1 cellular context compared by ENCODE assay signal in the genomic region with DNA sequence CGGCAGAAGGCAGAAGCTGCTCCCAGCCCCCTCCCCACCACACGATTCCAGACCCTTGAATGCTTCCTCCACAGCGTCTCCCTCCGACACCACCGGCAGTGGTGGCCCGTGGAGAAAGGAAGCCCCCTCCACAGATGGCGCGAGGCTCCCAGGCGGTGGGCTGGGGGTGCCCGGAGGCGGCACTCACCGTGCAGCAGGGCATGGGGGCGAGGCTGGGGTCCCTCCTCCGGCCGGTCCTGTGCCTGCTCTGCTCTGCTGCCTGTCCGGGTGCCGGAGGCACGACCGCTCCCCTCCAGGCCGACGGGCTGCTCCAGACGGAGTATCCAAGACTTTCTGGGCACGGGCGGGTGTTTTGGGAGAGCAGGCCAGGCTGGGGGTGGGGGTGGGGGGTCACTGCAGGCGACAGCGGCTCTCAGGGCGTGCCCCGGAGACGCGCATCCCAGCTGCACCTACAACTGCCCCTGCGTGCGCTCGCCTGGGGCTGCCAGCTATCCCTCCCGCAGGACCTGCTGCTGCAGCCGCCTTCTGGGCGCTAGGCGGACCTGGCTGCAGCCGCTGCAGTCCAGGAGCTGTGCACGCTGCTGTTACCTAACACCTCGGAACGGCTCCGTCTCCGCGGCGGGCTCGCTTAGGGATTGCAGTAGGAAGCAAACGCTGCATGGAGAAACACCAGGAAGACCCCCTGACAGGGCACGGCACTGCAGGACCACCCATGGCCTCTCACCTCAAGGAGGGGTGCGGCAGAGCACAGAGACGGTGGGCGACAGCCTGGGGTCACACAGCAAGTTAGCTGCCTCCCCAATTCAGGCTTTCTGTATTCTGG.
TF ChIP-seq lines count a peak whose summit lies in the region.

No MANE protein-coding gene starts in this region.

TF ChIP-seq in GM23338, 12 proteins besides CTCF, POLR2A, EP300 and RAD21 (continued from another document):
- TF ChIP-seq ZNF331 (CRISPR knock-in tag; IDR thresholded peaks at IDR 0.05; ENCODE audit: low read depth): no peak
- no peak for TF ChIP-seq CREB1 (CRISPR knock-in tag; IDR thresholded peaks at IDR 0.05; ENCODE audit: low read depth)
- TF ChIP-seq NANOG (IDR thresholded peaks at IDR 0.05; ENCODE audit: borderline replicate concordance): no peak
- no peak for TF ChIP-seq JUNB (IDR thresholded peaks at IDR 0.05; ENCODE audit: unreplicated experiment)
- TF ChIP-seq STAT1 (IDR thresholded peaks at IDR 0.05; ENCODE audit: unreplicated experiment): no peak
